In genomic region chr16:84001726-84002125, GRCh38 we compare ENCODE assay signal across 1 cellular context.
TF ChIP-seq lines count a peak whose summit lies in the region.

No MANE protein-coding gene starts in this region.

TF ChIP-seq in H1, 55 proteins besides CTCF, POLR2A, EP300 and RAD21:
- TF ChIP-seq BACH1 (IDR thresholded peaks at IDR 0.05; ENCODE audit: low read length) = no peak
- no peak for TF ChIP-seq ATF2 (IDR thresholded peaks at IDR 0.05; ENCODE audit: low read length)
- no peak for TF ChIP-seq USF2 (IDR thresholded peaks at IDR 0.05; ENCODE audit: low read length)
- TF ChIP-seq HDAC6 (IDR thresholded peaks at IDR 0.05; ENCODE audit: low read depth, low read length) = no peak
- no peak for TF ChIP-seq CEBPB (IDR thresholded peaks at IDR 0.05; ENCODE audit: low read depth, low read length)
- TF ChIP-seq RFX5 (IDR thresholded peaks at IDR 0.05; ENCODE audit: borderline replicate concordance, low read depth, low read length) = no peak
- no peak for TF ChIP-seq CBX5 (IDR thresholded peaks at IDR 0.05; ENCODE audit: low read depth, low read length)
- no peak for TF ChIP-seq CBX8 (IDR thresholded peaks at IDR 0.05; ENCODE audit: borderline replicate concordance, low read depth, low read length)
- no peak for TF ChIP-seq TCF12 (IDR thresholded peaks at IDR 0.05; ENCODE audit: low read depth, low read length)
- no peak for TF ChIP-seq TAF1 (IDR thresholded peaks at IDR 0.05; ENCODE audit: low read depth, low read length)
- no peak for TF ChIP-seq ZNF274 (IDR thresholded peaks at IDR 0.05; ENCODE audit: borderline replicate concordance, extremely low read depth, low read length)
